31 cellular contexts compared by ENCODE assay signal in genomic region chr7:155602156-155602555, GRCh38. TPM values are rescaled to one million over a fixed set of nuclear protein-coding genes. Genes with fewer than 3 reads are reported as not detected.
"Had no signal": no experiment of that assay in that cellular context is flagged by ENCODE, and none has a peak within 500 bp of the region (broad histone marks: within the 10 kb centered on the region; RNA-seq: fewer than 3 reads in every experiment).

No MANE protein-coding gene starts in this region.

- H3K27ac ChIP-seq: colonic mucosa, epithelial cell of prostate, esophagus squamous epithelium, gastrocnemius medialis, heart right ventricle, left lung, lower lobe of right lung had no signal

- H3K4me3 Mint-ChIP-seq: dendritic cell treated with granulocyte-macrophage colony-stimulating factor and Interleukin-4, amounts not matched to agents 40 ng/mL and 50 ng/mL, for 4 days; effector memory CD8-positive, alpha-beta T cell; endodermal cell; mesothelial cell of epicardium had no signal

- H3K27me3 ChIP-seq: colonic mucosa had no signal

- H3K4me1 ChIP-seq: colonic mucosa had no signal

- H3K36me3 Mint-ChIP-seq: mesothelial cell of epicardium had no signal

- FAIRE-seq: endometrium, islet of Langerhans, keratinocyte had no signal

- DNase-seq: colonic mucosa; cortex of kidney; effector CD8-positive, alpha-beta T cell; effector memory CD8-positive, alpha-beta T cell; erythroblast; esophagus squamous epithelium; foreskin fibroblast; foreskin melanocyte; gastrocnemius medialis; glutamatergic neuron; heart right ventricle; hippocampal formation; kidney glomerular epithelial cell; left lung; left ventricle myocardium superior; lower lobe of right lung; mesendoderm; mucosa of descending colon had no signal

- H3K9me3 Mint-ChIP-seq: dendritic cell treated with granulocyte-macrophage colony-stimulating factor and Interleukin-4, amounts not matched to agents 40 ng/mL and 50 ng/mL, for 4 days; effector memory CD8-positive, alpha-beta T cell; mesothelial cell of epicardium had no signal

- H3K4me3 ChIP-seq: colonic mucosa, esophagus squamous epithelium, gastrocnemius medialis, heart right ventricle, left lung, lower lobe of right lung, mucosa of descending colon had no signal

- H3K27ac Mint-ChIP-seq: effector memory CD8-positive, alpha-beta T cell; endodermal cell; mesothelial cell of epicardium had no signal

- H3K9me3 ChIP-seq: colonic mucosa, esophagus squamous epithelium, gastrocnemius medialis, left lung, lower lobe of right lung, mucosa of descending colon had no signal

- H3K36me3 ChIP-seq: colonic mucosa, esophagus squamous epithelium, gastrocnemius medialis, heart right ventricle, left lung, lower lobe of right lung had no signal

- ATAC-seq: effector memory CD8-positive, alpha-beta T cell; esophagus mucosa; gastrocnemius medialis; heart right ventricle; left lung; left ventricle myocardium superior; lower lobe of right lung; mucosa of descending colon had no signal

RNA-seq across cellular contexts. Expression of gene CNPY1, which starts 55.8 kb away (rescaled TPM):
- total RNA-seq: chondrocyte, colonic mucosa, dermis microvascular lymphatic vessel endothelial cell, esophagus mucosa, esophagus squamous epithelium, glomerular endothelial cell, heart right ventricle, left lung, left ventricle myocardium superior, lower leg skin, lower lobe of right lung, lung microvascular endothelial cell, mesothelial cell of epicardium, mucosa of descending colon had no signal
- polyA plus RNA-seq: heart right ventricle, keratinocyte had no signal
